8 cellular contexts compared by ENCODE assay signal in the genomic region with DNA sequence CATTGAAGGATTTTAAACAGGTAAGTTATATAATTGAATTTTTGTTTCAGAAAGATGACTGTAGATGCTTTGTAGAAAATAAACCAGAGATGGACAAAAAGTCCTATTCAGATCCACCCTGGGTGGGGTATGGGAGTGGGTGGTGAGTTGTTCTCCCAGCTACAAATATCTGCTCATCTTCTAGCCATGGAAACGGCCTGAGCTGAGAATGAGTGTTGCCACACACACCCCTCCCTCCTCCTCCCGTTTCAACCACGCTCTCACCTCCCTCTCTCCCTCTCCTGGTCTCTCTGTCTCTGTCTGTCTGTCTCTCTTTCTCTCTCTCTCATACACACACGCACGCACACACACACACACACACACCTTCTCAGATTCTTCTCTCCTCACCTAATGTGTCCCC. TPM values are rescaled to one million over a fixed set of nuclear protein-coding genes. Genes with fewer than 3 reads are reported as not detected.
"Had no signal": no experiment of that assay in that cellular context is flagged by ENCODE, and none has a peak within 500 bp of the region (broad histone marks: within the 10 kb centered on the region; RNA-seq: fewer than 3 reads in every experiment).

No MANE protein-coding gene starts in this region.

- H3K27ac ChIP-seq: GM23248 had no signal

- H3K9me3 Mint-ChIP-seq: H9 had no signal

- FAIRE-seq: H54, HTR-8/SVneo had no signal

- H3K4me1 Mint-ChIP-seq: H9 had no signal

- H3K4me3 ChIP-seq: GM23248 had no signal

- H3K4me3 Mint-ChIP-seq: H9 had no signal

- H3K27ac Mint-ChIP-seq: H9 had no signal

- H3K9ac ChIP-seq: GM23248 had no signal

- DNase-seq: GM23248, GOT3, H9, HCEC 1CT, IMR-90 had no signal

- H2AFZ ChIP-seq: GM23248 had no signal

RNA-seq across cellular contexts. Expression of a gene that starts 26.4 kb away (rescaled TPM):
- total RNA-seq: GM23248, HT-29, IMR-90 had no signal
- polyA plus RNA-seq: GM23248, IMR-90 had no signal
